18 cellular contexts compared by ENCODE assay signal in genomic region chr21:46207920-46208571, GRCh38. TPM values are rescaled to one million over a fixed set of nuclear protein-coding genes. Genes with fewer than 3 reads are reported as not detected.
DNase-seq lines count a peak whose midpoint lies in the region; TF ChIP-seq lines count a peak whose summit lies in the region.
"Had no signal": no experiment of that assay in that cellular context is flagged by ENCODE, and none has a peak within 500 bp of the region (broad histone marks: within the 10 kb centered on the region; RNA-seq: fewer than 3 reads in every experiment).

No MANE protein-coding gene starts in this region.

- no peak overlapping the region for H3K4me3 ChIP-seq in H7 (ENCODE audit: insufficient read depth, low read depth, low read length)
- no peak overlapping the region for H3K4me3 ChIP-seq in dorsolateral prefrontal cortex
- H3K4me3 ChIP-seq in brain microvascular endothelial cell (ENCODE audit: low read depth, low read length): no peak overlapping the region

- H3K36me3 ChIP-seq in H7 (replicated peaks; ENCODE audit: control insufficient read depth, insufficient read depth, low read length) (peaks cover 19% of the 10 kb centered on the region), brain microvascular endothelial cell (replicated peaks) (peaks cover 69% of the 10 kb centered on the region)

- H3K27ac ChIP-seq in dorsolateral prefrontal cortex: peak overlapping the region in 34 of 59 donors; percentile 8 to 89 (median 56)
- H3K27ac ChIP-seq in brain microvascular endothelial cell: no peak overlapping the region

- H3K27me3 ChIP-seq in H7 (ENCODE audit: control insufficient read depth, insufficient read depth, low read length): no peaks in the 10 kb centered on the region
- no peaks in the 10 kb centered on the region for H3K27me3 ChIP-seq in dorsolateral prefrontal cortex
- no peaks in the 10 kb centered on the region for H3K27me3 ChIP-seq in brain microvascular endothelial cell (replicated peaks)

- intact Hi-C loops in dorsolateral prefrontal cortex (cut with DNase I): no loop called here
- intact Hi-C loops in posterior vena cava (cut with DNase I): no loop called here

- peak; percentile 60 for DNase-seq in activated effector memory CD4-positive, alpha-beta T cell treated with anti-CD3 and anti-CD28 coated beads, Interleukin-2, amount 50 U/mL, for 16 hours
- DNase-seq in activated effector memory CD4-positive, alpha-beta T cell treated with Interleukin-2 at 50 U/mL for 16 hours: no peak
- peak; percentile 46 for DNase-seq in H7
- peak in 4 of 10 donors; percentile 2 to 41 (median 30) for DNase-seq in dorsolateral prefrontal cortex
- peak; percentile 66 for DNase-seq in posterior vena cava (ENCODE audit: low spot score)
- no peak for DNase-seq in mucosa of gallbladder (ENCODE audit: low spot score)
- no peak for DNase-seq in activated CD4-positive, alpha-beta T cell treated with anti-CD3 and anti-CD28 coated beads, Interleukin-2, amount 50 U/mL, for 4 hours
- DNase-seq in brain microvascular endothelial cell: no peak
- DNase-seq: 8988T, Caco-2, DMS53, H9, NCI-H146, NCI-H2107, NCI-H345, NCI-H526 treated with DMSO at 0.1 percent for 48 hours, OCI-M1 had no signal

- in situ Hi-C loops in brain microvascular endothelial cell (cut with HindIII; ENCODE audit: low pct_ligation_motif_present, low sequenced_read_pairs): no loop called here

- TF ChIP-seq CTCF in dorsolateral prefrontal cortex (IDR thresholded peaks at IDR 0.05 in 54 of 56, conservative IDR thresholded peaks at IDR 0.05 in 2 of 56; ENCODE audit: low read depth in 1 of 56, partially characterized antibody in 56 of 56): no peak
- no peak for TF ChIP-seq CTCF in brain microvascular endothelial cell (IDR thresholded peaks at IDR 0.05; ENCODE audit: low read depth, low read length, missing control alignments)

RNA-seq across cellular contexts. Expression of gene LSS, which starts 20.5 kb away (rescaled TPM):
- total RNA-seq in H7 (2014; rRNA removed; shearing (Covaris generic)): 44.6 and 53.3 TPM in 2 replicates
- 100 to 1,000 TPM in 93 of 120 experiments, 10 to 100 TPM in 27; 61.5 to 278 (median 121) TPM for total RNA-seq in dorsolateral prefrontal cortex
- total RNA-seq in posterior vena cava: 10 to 100 TPM; 42.5 to 65.0 TPM
- total RNA-seq in mucosa of gallbladder: 125 TPM

RNA-seq across cellular contexts. Expression of gene SPATC1L, which starts 23.8 kb away (rescaled TPM):
- 35.5 and 41.5 TPM in 2 replicates for total RNA-seq in H7 (2014; rRNA removed; shearing (Covaris generic))
- total RNA-seq in dorsolateral prefrontal cortex (10 to 100 TPM in 116 of 120 experiments, 1 to 10 TPM in 4; 4.3 to 38.8 (median 21.8) TPM), posterior vena cava (10 to 100 TPM in 1 of 2 donors, 1 to 10 TPM in 1; 8.4 to 10.9 TPM), mucosa of gallbladder (6.9 TPM)

RNA-seq across cellular contexts. Expression of gene FTCD, which starts 52.7 kb away (rescaled TPM):
- total RNA-seq in H7 (2014; rRNA removed; shearing (Covaris generic)): 1.6 TPM in 1 of 2 replicates, not detected in the other
- total RNA-seq in dorsolateral prefrontal cortex: 10 to 100 TPM in 104 of 120 experiments, 1 to 10 TPM in 16; 4.0 to 48.0 (median 20.5) TPM
- 1 to 10 TPM in 1 of 2 donors, under 1 TPM in 1; 0.29 to 1.2 TPM for total RNA-seq in posterior vena cava
- 1.3 TPM for total RNA-seq in mucosa of gallbladder
- total RNA-seq: LHCN-M2 had no signal

Comparison
In these comparisons a context has a peak if more than half of its experiments do, and no peak if none do; other contexts are left out.
1. DNase-seq: peak in activated effector memory CD4-positive, alpha-beta T cell treated with anti-CD3 and anti-CD28 coated beads, Interleukin-2, amount 50 U/mL, for 16 hours (single experiment), H7 (single experiment) and posterior vena cava (single experiment); none in activated effector memory CD4-positive, alpha-beta T cell treated with Interleukin-2 at 50 U/mL for 16 hours (single experiment), mucosa of gallbladder (single experiment), activated CD4-positive, alpha-beta T cell treated with anti-CD3 and anti-CD28 coated beads, Interleukin-2, amount 50 U/mL, for 4 hours (0 of 2) and brain microvascular endothelial cell (single experiment).